ENCODE assay signal across 23 cellular contexts in genomic region chr6:85416049-85416448, GRCh38. TPM values are rescaled to one million over a fixed set of nuclear protein-coding genes. Genes with fewer than 3 reads are reported as not detected.
DNase-seq lines count a peak whose midpoint lies in the region; ATAC-seq and TF ChIP-seq lines count a peak whose summit lies in the region.
"Had no signal": no experiment of that assay in that cellular context is flagged by ENCODE, and none has a peak within 500 bp of the region (broad histone marks: within the 10 kb centered on the region; RNA-seq: fewer than 3 reads in every experiment).

No MANE protein-coding gene starts in this region.

- POLR2A ChIA-PET in Caco-2 (lab: Charles Lee): no interaction called here

- BruUV-seq in Caco-2 (replicated peaks; lab: Mats Ljungman, UMichigan): no TSS peak

- peak overlapping the region; percentile 52 for H3K27ac Mint-ChIP-seq in activated naive CD8-positive, alpha-beta T cell treated with anti-CD3 and anti-CD28 coated beads, Interleukin-2, amount 50 U/mL, for 24 hours
- no peak overlapping the region for H3K27ac Mint-ChIP-seq in activated naive CD8-positive, alpha-beta T cell treated with anti-CD3 and anti-CD28 coated beads for 36 hours
- H3K27ac Mint-ChIP-seq in Caco-2 (ENCODE audit: unreplicated experiment): no peak overlapping the region
- H3K27ac Mint-ChIP-seq: activated naive CD4-positive, alpha-beta T cell treated with anti-CD3 and anti-CD28 coated beads for 36 hours had no signal

- H3K4me1 Mint-ChIP-seq in activated naive CD8-positive, alpha-beta T cell treated with anti-CD3 and anti-CD28 coated beads, Interleukin-2, amount 50 U/mL, for 24 hours: peaks cover 37% of the 10 kb centered on the region
- H3K4me1 Mint-ChIP-seq in activated naive CD8-positive, alpha-beta T cell treated with anti-CD3 and anti-CD28 coated beads for 36 hours: peaks cover 23% of the 10 kb centered on the region
- H3K4me1 Mint-ChIP-seq in Caco-2 (ENCODE audit: low read depth, unreplicated experiment): peaks cover 7% of the 10 kb centered on the region

- H3K4me3 ChIP-seq in adipocyte (ENCODE audit: low read length) (peak overlapping the region; percentile 28), testis (no peak overlapping the region), Caco-2 (ENCODE audit: low read depth, low read length) (no peak overlapping the region)
- H3K4me3 ChIP-seq: BLaER1 treated with 17β-estradiol and CSF1 and Interleukin-3, amounts not matched to agents 10 nM and 100 nM; heart right ventricle; K562; left ventricle myocardium inferior; uterus had no signal

- H3K36me3 Mint-ChIP-seq in activated naive CD8-positive, alpha-beta T cell treated with anti-CD3 and anti-CD28 coated beads, Interleukin-2, amount 50 U/mL, for 24 hours (ENCODE audit: low read depth): no peaks in the 10 kb centered on the region
- peaks cover 1% of the 10 kb centered on the region for H3K36me3 Mint-ChIP-seq in activated naive CD8-positive, alpha-beta T cell treated with anti-CD3 and anti-CD28 coated beads for 36 hours
- no peaks in the 10 kb centered on the region for H3K36me3 Mint-ChIP-seq in Caco-2 (ENCODE audit: insufficient read depth, unreplicated experiment)

- peak overlapping the region; percentile 53 to 73 for H3K27ac ChIP-seq in testis
- H3K27ac ChIP-seq: BLaER1 treated with 17β-estradiol and CSF1 and Interleukin-3, amounts not matched to agents 10 nM and 100 nM; heart right ventricle; left ventricle myocardium inferior had no signal

- ATAC-seq in activated naive CD8-positive, alpha-beta T cell treated with anti-CD3 and anti-CD28 coated beads, Interleukin-2, amount 50 U/mL, for 24 hours: peak; percentile 74
- ATAC-seq in left colon: peak; percentile 62
- ATAC-seq in HG03442 (IDR thresholded peaks at IDR 0.05; ENCODE audit: unreplicated experiment): no peak
- ATAC-seq: heart right ventricle, K562 had no signal

- DNase-seq in activated naive CD8-positive, alpha-beta T cell treated with anti-CD3 and anti-CD28 coated beads, Interleukin-2, amount 50 U/mL, for 24 hours: no peak
- no peak for DNase-seq in activated naive CD8-positive, alpha-beta T cell treated with anti-CD3 and anti-CD28 coated beads for 36 hours
- DNase-seq in adipocyte (ENCODE audit: low read depth): peak; percentile 44
- DNase-seq in left colon: no peak
- DNase-seq in testis: no peak
- no peak for DNase-seq in OCI-M1 (lab: John Stamatoyannopoulos, UW)
- no peak for DNase-seq in Caco-2
- DNase-seq: activated CD4-positive, alpha-beta T cell treated with anti-CD3 and anti-CD28 coated beads, Interleukin-2, amount 50 U/mL, for 1 hour; activated naive CD4-positive, alpha-beta T cell treated with anti-CD3 and anti-CD28 coated beads for 36 hours; activated T-cell treated with anti-CD3 and anti-CD28 coated beads for 4 hours; GDM1; heart right ventricle; left ventricle myocardium inferior; MV-4-11; NCI-H1694 treated with DMSO at 0.1 percent for 48 hours; NCI-H774; SHP77 treated with DMSO at 0.1 percent for 48 hours; stimulated activated CD4-positive, alpha-beta T cell treated with anti-CD3 and anti-CD28 coated beads, Interleukin-4, amount 100 ng/mL, for 4 hours; T-helper 1 cell; uterus had no signal

- H3K4me3 Mint-ChIP-seq in activated naive CD8-positive, alpha-beta T cell treated with anti-CD3 and anti-CD28 coated beads, Interleukin-2, amount 50 U/mL, for 24 hours: no peak overlapping the region
- no peak overlapping the region for H3K4me3 Mint-ChIP-seq in activated naive CD8-positive, alpha-beta T cell treated with anti-CD3 and anti-CD28 coated beads for 36 hours
- no peak overlapping the region for H3K4me3 Mint-ChIP-seq in Caco-2 (ENCODE audit: unreplicated experiment)
- H3K4me3 Mint-ChIP-seq: activated naive CD4-positive, alpha-beta T cell treated with anti-CD3 and anti-CD28 coated beads for 36 hours had no signal

- H3K9me3 ChIP-seq in adipocyte (ENCODE audit: control insufficient read depth, low read length) (no peaks in the 10 kb centered on the region), testis (no peaks in the 10 kb centered on the region), Caco-2 (no peaks in the 10 kb centered on the region; the same call in 1 of the 2 replicates)
- H3K9me3 ChIP-seq: BLaER1 treated with 17β-estradiol and CSF1 and Interleukin-3, amounts not matched to agents 10 nM and 100 nM; heart right ventricle; left ventricle myocardium inferior; uterus had no signal

- WGBS in testis, 2 donors: 31 to 48% methylated on average over 1 of the region's 1 CpG

- CTCF ChIA-PET in Caco-2 (lab: Charles Lee): no interaction called here

- H3K9me3 Mint-ChIP-seq in activated naive CD8-positive, alpha-beta T cell treated with anti-CD3 and anti-CD28 coated beads, Interleukin-2, amount 50 U/mL, for 24 hours: peaks cover 8% of the 10 kb centered on the region
- peaks cover 1% of the 10 kb centered on the region for H3K9me3 Mint-ChIP-seq in activated naive CD8-positive, alpha-beta T cell treated with anti-CD3 and anti-CD28 coated beads for 36 hours
- no peaks in the 10 kb centered on the region for H3K9me3 Mint-ChIP-seq in Caco-2 (ENCODE audit: unreplicated experiment)
- H3K9me3 Mint-ChIP-seq: activated naive CD4-positive, alpha-beta T cell treated with anti-CD3 and anti-CD28 coated beads for 36 hours had no signal

- peaks cover 2% of the 10 kb centered on the region for H3K27me3 Mint-ChIP-seq in activated naive CD8-positive, alpha-beta T cell treated with anti-CD3 and anti-CD28 coated beads, Interleukin-2, amount 50 U/mL, for 24 hours
- H3K27me3 Mint-ChIP-seq in activated naive CD8-positive, alpha-beta T cell treated with anti-CD3 and anti-CD28 coated beads for 36 hours: no peaks in the 10 kb centered on the region
- H3K27me3 Mint-ChIP-seq in Caco-2 (ENCODE audit: insufficient read depth, unreplicated experiment): no peaks in the 10 kb centered on the region

- no peaks in the 10 kb centered on the region for H3K36me3 ChIP-seq in adipocyte (ENCODE audit: control insufficient read depth, insufficient read depth, low read length, severe bottlenecking)
- H3K36me3 ChIP-seq in testis (ENCODE audit: low read depth, missing control alignments): no peaks in the 10 kb centered on the region
- no peaks in the 10 kb centered on the region for H3K36me3 ChIP-seq in Caco-2 (ENCODE audit: control insufficient read depth, insufficient read depth, low read length)
- H3K36me3 ChIP-seq: BLaER1 treated with 17β-estradiol and CSF1 and Interleukin-3, amounts not matched to agents 10 nM and 100 nM; heart right ventricle; left ventricle myocardium inferior; uterus had no signal

- no peaks in the 10 kb centered on the region for H3K27me3 ChIP-seq in adipocyte (replicated peaks; ENCODE audit: control insufficient read depth, insufficient read depth, low read length)
- H3K27me3 ChIP-seq in testis: no peaks in the 10 kb centered on the region
- H3K27me3 ChIP-seq in Caco-2 (replicated peaks; ENCODE audit: control insufficient read depth, insufficient read depth, low read length): no peaks in the 10 kb centered on the region
- H3K27me3 ChIP-seq: BLaER1 treated with 17β-estradiol and CSF1 and Interleukin-3, amounts not matched to agents 10 nM and 100 nM; heart right ventricle; uterus had no signal

- intact Hi-C loops in left colon (cut with DNase I, micrococcal nuclease) (no loop called here), testis (cut with DNase I; ENCODE audit: low total_unique reads) (no loop called here), Caco-2 (cut with micrococcal nuclease; ENCODE audit: unreplicated experiment) (no loop called here)

- no peak for TF ChIP-seq CTCF in testis (IDR thresholded peaks at IDR 0.05)
- TF ChIP-seq CTCF in Caco-2 (IDR thresholded peaks at IDR 0.05; ENCODE audit: insufficient read depth in 1 of 2, low read depth in 1 of 2, low read length in 1 of 2, severe bottlenecking in 1 of 2, unreplicated experiment in 1 of 2): no peak

- H3K9ac ChIP-seq in adipocyte (ENCODE audit: low read length): peak overlapping the region; percentile 70
- H3K9ac ChIP-seq: BLaER1 treated with 17β-estradiol and CSF1 and Interleukin-3, amounts not matched to agents 10 nM and 100 nM had no signal

- no peak for TF ChIP-seq POLR2A in testis (IDR thresholded peaks at IDR 0.05)

- H3K4me1 ChIP-seq in adipocyte (ENCODE audit: control insufficient read depth, insufficient read depth, low read length): peaks cover 83% of the 10 kb centered on the region
- H3K4me1 ChIP-seq in testis: peaks cover 31% of the 10 kb centered on the region
- H3K4me1 ChIP-seq in Caco-2: no peaks in the 10 kb centered on the region
- H3K4me1 ChIP-seq: left ventricle myocardium inferior had no signal

RNA-seq across cellular contexts. Expression of gene NT5E, which starts 33.8 kb away (rescaled TPM):
- total RNA-seq in activated naive CD8-positive, alpha-beta T cell treated with anti-CD3 and anti-CD28 coated beads for 36 hours: 1 to 10 TPM; 8.4 to 9.9 TPM
- total RNA-seq in left colon: 10 to 100 TPM; 47.8 to 49.8 TPM
- total RNA-seq in testis: 10 to 100 TPM; 32.4 to 33.8 TPM
- 32.3 TPM for polyA plus RNA-seq in testis (ENCODE audit: insufficient read depth, low read depth, low replicate concordance)
- 1.0 and 1.5 TPM in 2 replicates for total RNA-seq in Caco-2 (2022)
